Comparison of ENCODE assay signal across 8 cellular contexts in the genomic region with DNA sequence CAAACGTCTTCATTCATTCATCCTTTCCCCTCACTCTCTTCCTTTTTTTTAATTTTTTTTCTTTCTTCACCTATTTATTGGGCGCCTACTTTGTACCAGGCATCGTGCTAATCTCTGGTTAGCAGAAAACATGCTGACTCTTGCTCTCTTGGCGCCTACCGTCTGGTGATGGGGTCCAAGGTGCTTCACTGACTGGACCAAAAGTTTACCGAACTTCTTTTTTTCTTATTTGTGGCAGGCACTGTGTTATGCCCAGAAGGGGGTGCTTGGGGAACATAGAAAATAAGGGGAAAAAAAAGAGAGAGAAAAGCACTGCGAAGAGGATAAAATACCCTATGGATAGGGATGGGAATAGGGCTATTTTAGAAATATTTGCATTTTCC. TPM values are rescaled to one million over a fixed set of nuclear protein-coding genes. Genes with fewer than 3 reads are reported as not detected.
DNase-seq lines count a peak whose midpoint lies in the region; ATAC-seq, FAIRE-seq and TF ChIP-seq lines count a peak whose summit lies in the region.

No MANE protein-coding gene starts in this region.

- peaks cover 43% of the 10 kb centered on the region for H3K79me2 ChIP-seq in neural progenitor cell (ENCODE audit: low read depth)

- H3K27me3 ChIP-seq in effector memory CD4-positive, alpha-beta T cell (replicated peaks; ENCODE audit: control insufficient read depth, insufficient read depth, low read length, poor library complexity, severe bottlenecking), result no peaks in the 10 kb centered on the region
- no peaks in the 10 kb centered on the region for H3K27me3 ChIP-seq in neural progenitor cell

- peaks cover 54% of the 10 kb centered on the region for H3K4me1 Mint-ChIP-seq in stimulated activated naive CD8-positive, alpha-beta T cell treated with anti-CD3 and anti-CD28 coated beads, Interleukin-15, Interleukin-2, amounts not matched to agents 100 ng/mL and 50 ng/mL, for 24 hours (ENCODE audit: low read depth)
- H3K4me1 Mint-ChIP-seq in neural progenitor cell, result peaks cover 29% of the 10 kb centered on the region

- H3K36me3 Mint-ChIP-seq in stimulated activated naive CD8-positive, alpha-beta T cell treated with anti-CD3 and anti-CD28 coated beads, Interleukin-15, Interleukin-2, amounts not matched to agents 100 ng/mL and 50 ng/mL, for 24 hours (ENCODE audit: low read depth), result peaks cover 17% of the 10 kb centered on the region
- peaks cover 2% of the 10 kb centered on the region for H3K36me3 Mint-ChIP-seq in neural progenitor cell

- H3K27ac ChIP-seq in effector memory CD4-positive, alpha-beta T cell (ENCODE audit: insufficient read depth, low read length, poor library complexity, severe bottlenecking), result peak overlapping the region; percentile 76
- no peak overlapping the region for H3K27ac ChIP-seq in neural progenitor cell

- no peaks in the 10 kb centered on the region for H4K20me1 ChIP-seq in neural progenitor cell (ENCODE audit: low read depth)

- no peaks in the 10 kb centered on the region for H3K36me3 ChIP-seq in effector memory CD4-positive, alpha-beta T cell (ENCODE audit: control insufficient read depth, insufficient read depth, low read length)
- H3K36me3 ChIP-seq in neural progenitor cell, result no peaks in the 10 kb centered on the region

- peaks cover 3% of the 10 kb centered on the region for H3K27me3 Mint-ChIP-seq in stimulated activated naive CD8-positive, alpha-beta T cell treated with anti-CD3 and anti-CD28 coated beads, Interleukin-15, Interleukin-2, amounts not matched to agents 100 ng/mL and 50 ng/mL, for 24 hours
- no peaks in the 10 kb centered on the region for H3K27me3 Mint-ChIP-seq in neural progenitor cell (ENCODE audit: insufficient read depth, low read depth)

- peak overlapping the region; percentile 80 for H3K4me2 ChIP-seq in neural progenitor cell

- peak overlapping the region; percentile 95 for H3K27ac Mint-ChIP-seq in stimulated activated naive CD8-positive, alpha-beta T cell treated with anti-CD3 and anti-CD28 coated beads, Interleukin-15, Interleukin-2, amounts not matched to agents 100 ng/mL and 50 ng/mL, for 24 hours
- peak overlapping the region; percentile 95 for H3K27ac Mint-ChIP-seq in neural progenitor cell

- peaks cover 22% of the 10 kb centered on the region for H3K4me1 ChIP-seq in effector memory CD4-positive, alpha-beta T cell (ENCODE audit: control insufficient read depth, insufficient read depth, low read length, poor library complexity, severe bottlenecking)
- H3K4me1 ChIP-seq in neural progenitor cell, result peaks cover 15% of the 10 kb centered on the region

- no peak overlapping the region for H3K9ac ChIP-seq in neural progenitor cell

- H3K9me3 Mint-ChIP-seq in stimulated activated naive CD8-positive, alpha-beta T cell treated with anti-CD3 and anti-CD28 coated beads, Interleukin-15, Interleukin-2, amounts not matched to agents 100 ng/mL and 50 ng/mL, for 24 hours, result no peaks in the 10 kb centered on the region
- no peaks in the 10 kb centered on the region for H3K9me3 Mint-ChIP-seq in neural progenitor cell

- H3K4me3 ChIP-seq in effector memory CD4-positive, alpha-beta T cell (ENCODE audit: insufficient read depth, low read depth, low read length, poor library complexity, severe bottlenecking), result peak overlapping the region; percentile 81
- H3K4me3 ChIP-seq in neural progenitor cell, result peak overlapping the region; percentile 95

- peak overlapping the region; percentile 97 for H2AFZ ChIP-seq in neural progenitor cell (replicated peaks)

- no peak for TF ChIP-seq CTCF in neural progenitor cell (IDR thresholded peaks at IDR 0.05)

- no peak for FAIRE-seq in HTR-8/SVneo (lab: Jason Lieb, UNC)

- peaks cover 5% of the 10 kb centered on the region for H3F3A ChIP-seq in neural progenitor cell (ENCODE audit: low read depth)

- ATAC-seq in stimulated activated naive CD8-positive, alpha-beta T cell treated with anti-CD3 and anti-CD28 coated beads, Interleukin-15, Interleukin-2, amounts not matched to agents 100 U/mL and 50 U/mL, for 24 hours, result no peak

- no peaks in the 10 kb centered on the region for H3K9me3 ChIP-seq in effector memory CD4-positive, alpha-beta T cell (ENCODE audit: control insufficient read depth, low read length)
- no peaks in the 10 kb centered on the region for H3K9me3 ChIP-seq in neural progenitor cell (ENCODE audit: low read depth)

- no peak for DNase-seq in stimulated activated naive CD8-positive, alpha-beta T cell treated with anti-CD3 and anti-CD28 coated beads, Interleukin-15, Interleukin-2, amounts not matched to agents 100 U/mL and 50 U/mL, for 24 hours
- DNase-seq in MV-4-11 (lab: John Stamatoyannopoulos, UW) (peak; percentile 44), neural progenitor cell (ENCODE audit: low spot score) (no peak), HTR-8/SVneo (ENCODE audit: insufficient read length, low spot score) (no peak), KG1 (lab: John Stamatoyannopoulos, UW) (no peak), NCI-H128 (lab: John Stamatoyannopoulos, UW; ENCODE audit: unreplicated experiment) (no peak)
- DNase-seq in effector memory CD4-positive, alpha-beta T cell, result no peak

- H3K4me3 Mint-ChIP-seq in stimulated activated naive CD8-positive, alpha-beta T cell treated with anti-CD3 and anti-CD28 coated beads, Interleukin-15, Interleukin-2, amounts not matched to agents 100 ng/mL and 50 ng/mL, for 24 hours, result peak overlapping the region; percentile 93
- H3K4me3 Mint-ChIP-seq in neural progenitor cell, result peak overlapping the region; percentile 93

RNA-seq across cellular contexts. Expression of a gene that starts 0.5 kb away (rescaled TPM):
- 59.2 and 77.7 TPM in 2 replicates for total RNA-seq in neural progenitor cell (ENCODE audit: low replicate concordance)
